Comparison of ENCODE assay signal across 9 cellular contexts in the genomic region with DNA sequence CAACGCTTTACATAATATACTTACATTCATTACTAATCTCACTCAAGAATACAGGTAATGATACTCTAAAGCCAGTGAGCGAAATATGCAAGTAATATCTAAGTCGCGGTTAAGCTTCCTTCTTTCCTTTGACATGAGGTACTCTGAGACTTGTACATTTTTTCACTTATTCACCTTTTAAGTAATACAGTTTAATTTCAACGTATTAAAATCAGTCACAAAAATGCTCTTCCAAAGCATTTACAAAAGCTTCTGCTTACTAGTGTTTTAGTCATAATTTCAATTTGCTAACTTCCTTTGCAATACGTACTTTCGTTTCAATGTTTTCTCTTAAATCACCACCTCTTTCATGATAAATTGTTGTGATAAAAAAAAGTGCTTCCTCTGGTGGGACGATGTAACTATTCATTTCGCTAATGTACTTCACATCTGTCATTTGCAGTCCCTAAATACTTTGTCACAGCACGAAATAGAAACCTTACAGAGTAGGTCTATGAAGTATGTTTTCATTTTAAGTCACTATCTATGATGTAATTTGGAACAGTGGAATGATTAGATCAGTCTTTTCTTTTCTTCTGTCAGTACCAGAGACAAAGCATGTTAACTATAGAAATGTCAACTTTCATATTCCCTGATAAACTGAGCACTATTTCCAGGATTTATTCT. TPM values are rescaled to one million over a fixed set of nuclear protein-coding genes. Genes with fewer than 3 reads are reported as not detected.
DNase-seq lines count a peak whose midpoint lies in the region; ATAC-seq, FAIRE-seq and TF ChIP-seq lines count a peak whose summit lies in the region.
"Had no signal": no experiment of that assay in that cellular context is flagged by ENCODE, and none has a peak within 500 bp of the region (broad histone marks: within the 10 kb centered on the region; RNA-seq: fewer than 3 reads in every experiment).

No MANE protein-coding gene starts in this region.

- H2AFZ ChIP-seq in astrocyte (ENCODE audit: low read depth, low read length) (peak overlapping the region; percentile 14), Karpas-422 (ENCODE audit: low read length) (no peak overlapping the region)

- no peak for TF ChIP-seq POLR2A in A549 (IDR thresholded peaks at IDR 0.05; ENCODE audit: low read length)

- H3K4me1 ChIP-seq in A549 = peaks cover 21% of the 10 kb centered on the region
- peaks cover 10% of the 10 kb centered on the region for H3K4me1 ChIP-seq in astrocyte (ENCODE audit: insufficient read depth, low read length)
- H3K4me1 ChIP-seq in SJCRH30 = peaks cover 15% of the 10 kb centered on the region; the same call in 1 of the 2 replicates
- H3K4me1 ChIP-seq in Karpas-422 (ENCODE audit: low read length) = no peaks in the 10 kb centered on the region
- H3K4me1 ChIP-seq in endodermal cell (ENCODE audit: control insufficient read depth, insufficient read depth, low read length) = no peaks in the 10 kb centered on the region

- H3K27ac ChIP-seq in A549 = peak overlapping the region in 1 of 2 experiments; percentile 26; a peak in 2 of 6 replicates
- no peak overlapping the region for H3K27ac ChIP-seq in astrocyte (ENCODE audit: low read depth, low read length)
- H3K27ac ChIP-seq in SJCRH30 = no peak overlapping the region
- H3K27ac ChIP-seq in Karpas-422 (ENCODE audit: low read length) = no peak overlapping the region
- no peak overlapping the region for H3K27ac ChIP-seq in endodermal cell (ENCODE audit: low read depth, low read length)

- no peaks in the 10 kb centered on the region for H4K20me1 ChIP-seq in astrocyte (ENCODE audit: insufficient read depth, low read length)
- H4K20me1 ChIP-seq in Karpas-422 (ENCODE audit: insufficient read depth, low read depth, low read length) = no peaks in the 10 kb centered on the region

- 51% methylated on average over 10 of the region's 10 CpGs for WGBS in A549 (ENCODE audit: missing lambda C conversion rate)
- 95 to 99% methylated on average over 7 to 10 of the region's 10 CpGs for WGBS in endodermal cell (ENCODE audit: insufficient coverage in 1 of 2, insufficient read length in 1 of 2), 2 experiments

- POLR2A ChIA-PET in A549 (lab: Yijun Ruan, JAX) = no interaction called here

- H3K9me2 ChIP-seq in Karpas-422 (replicated peaks; ENCODE audit: insufficient read depth, low read length) = no peaks in the 10 kb centered on the region

- H3K4me3 Mint-ChIP-seq in astrocyte (ENCODE audit: unreplicated experiment) (no peak overlapping the region), endodermal cell (no peak overlapping the region)

- no peak for FAIRE-seq in A549 (lab: Jason Lieb, UNC)
- peak; percentile 70 for FAIRE-seq in astrocyte (lab: Jason Lieb, UNC)
- FAIRE-seq in HTR-8/SVneo (lab: Jason Lieb, UNC) = no peak
- FAIRE-seq: TTC549 had no signal

- DNase-seq in A549 (ENCODE audit: low read depth in 1 of 2, low spot score in 1 of 2) (no peak), astrocyte (ENCODE audit: low read depth) (peak; percentile 3), SJCRH30 (no peak), Karpas-422 (no peak), endodermal cell (no peak), HTR-8/SVneo (ENCODE audit: insufficient read length, low spot score) (no peak)

- ATAC-seq in A549 (no peak), GM18909 (IDR thresholded peaks at IDR 0.05; ENCODE audit: poor library complexity, unreplicated experiment) (peak; percentile 89), HG03039 (IDR thresholded peaks at IDR 0.05; ENCODE audit: unreplicated experiment) (peak; percentile 89)

- H3K4me2 ChIP-seq in A549 = peak overlapping the region; percentile 66
- peak overlapping the region; percentile 72 for H3K4me2 ChIP-seq in astrocyte (ENCODE audit: low read length)
- no peak overlapping the region for H3K4me2 ChIP-seq in Karpas-422 (ENCODE audit: low read depth, low read length, poor library complexity, severe bottlenecking)

- H3K27me3 ChIP-seq in astrocyte (ENCODE audit: insufficient read depth, low read length) (no peaks in the 10 kb centered on the region), SJCRH30 (no peaks in the 10 kb centered on the region), Karpas-422 (ENCODE audit: low read length) (no peaks in the 10 kb centered on the region), endodermal cell (ENCODE audit: control insufficient read depth, insufficient read depth, low read length, poor library complexity, severe bottlenecking) (no peaks in the 10 kb centered on the region)

- H3K27ac Mint-ChIP-seq in astrocyte (ENCODE audit: unreplicated experiment) (no peak overlapping the region), endodermal cell (no peak overlapping the region)

- no peak for TF ChIP-seq RAD21 in A549 (conservative IDR thresholded peaks at IDR 0.05 in 1 of 2, IDR thresholded peaks at IDR 0.05 in 1 of 2)

- no peak for TF ChIP-seq EP300 in A549 (IDR thresholded peaks at IDR 0.05)

- H3K9ac ChIP-seq in astrocyte (ENCODE audit: low read length) (peak overlapping the region; percentile 1), Karpas-422 (ENCODE audit: low read length) (no peak overlapping the region), endodermal cell (ENCODE audit: extremely low read depth, low read length, poor library complexity, severe bottlenecking) (no peak overlapping the region)

- H3K36me3 Mint-ChIP-seq in astrocyte (ENCODE audit: low read depth, unreplicated experiment) (no peaks in the 10 kb centered on the region), endodermal cell (ENCODE audit: low read depth) (no peaks in the 10 kb centered on the region)

- TF ChIP-seq CTCF in A549 (IDR thresholded peaks at IDR 0.05) (no peak), astrocyte (IDR thresholded peaks at IDR 0.05; ENCODE audit: insufficient read depth, low read depth, low read length) (no peak), endodermal cell (conservative IDR thresholded peaks at IDR 0.05) (no peak)

- H3K9me3 ChIP-seq in A549 (0 out of 3 replicates have a peak, but pooled peaks cover 2% of the 10 kb centered on the region), astrocyte (ENCODE audit: insufficient read depth, low read depth, low read length) (peaks cover 6% of the 10 kb centered on the region), SJCRH30 (replicated peaks) (no peaks in the 10 kb centered on the region), Karpas-422 (ENCODE audit: low read length) (peaks cover 17% of the 10 kb centered on the region), endodermal cell (ENCODE audit: control insufficient read depth, low read length) (peaks cover 6% of the 10 kb centered on the region)

- H3K4me3 ChIP-seq in A549 (no peak overlapping the region), astrocyte (ENCODE audit: insufficient read depth, low read depth, low read length) (peak overlapping the region; percentile 34), SJCRH30 (no peak overlapping the region), Karpas-422 (ENCODE audit: low read length) (no peak overlapping the region), endodermal cell (ENCODE audit: low read length) (no peak overlapping the region)

- H3K9me3 Mint-ChIP-seq in astrocyte (ENCODE audit: unreplicated experiment) (peaks cover 23% of the 10 kb centered on the region), endodermal cell (peaks cover 28% of the 10 kb centered on the region)

- peaks cover 15% of the 10 kb centered on the region for H3K4me1 Mint-ChIP-seq in astrocyte (ENCODE audit: low read depth, unreplicated experiment)
- H3K4me1 Mint-ChIP-seq in endodermal cell = no peaks in the 10 kb centered on the region

- no peaks in the 10 kb centered on the region for H3K27me3 Mint-ChIP-seq in astrocyte (ENCODE audit: low read depth, unreplicated experiment)
- no peaks in the 10 kb centered on the region for H3K27me3 Mint-ChIP-seq in endodermal cell (ENCODE audit: insufficient read depth)

- H3K79me2 ChIP-seq in astrocyte (ENCODE audit: insufficient read depth, low read length) (no peaks in the 10 kb centered on the region), Karpas-422 (ENCODE audit: low read length) (no peaks in the 10 kb centered on the region)

- CTCF ChIA-PET in A549 (lab: Yijun Ruan, JAX) = interaction anchor here (1.3 kb wide), 1 partner anchor 25 kb away, joined by 3 read pairs; no protein-coding TSS in a partner anchor

- H3K36me3 ChIP-seq in astrocyte (ENCODE audit: insufficient read depth, low read length) (no peaks in the 10 kb centered on the region), SJCRH30 (no peaks in the 10 kb centered on the region), Karpas-422 (ENCODE audit: insufficient read depth, low read length) (no peaks in the 10 kb centered on the region), endodermal cell (ENCODE audit: control insufficient read depth, insufficient read depth, low read length) (no peaks in the 10 kb centered on the region)

TF ChIP-seq in A549, 52 proteins besides CTCF, POLR2A, EP300 and RAD21:
- TF ChIP-seq, protein P1, sequence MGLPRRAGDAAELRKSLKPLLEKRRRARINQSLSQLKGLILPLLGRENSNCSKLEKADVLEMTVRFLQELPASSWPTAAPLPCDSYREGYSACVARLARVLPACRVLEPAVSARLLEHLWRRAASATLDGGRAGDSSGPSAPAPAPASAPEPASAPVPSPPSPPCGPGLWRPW (IDR thresholded peaks at IDR 0.05) = no peak

RNA-seq across cellular contexts. Expression of a gene that starts 34.0 kb away (rescaled TPM):
- not detected in 2 replicates for polyA plus RNA-seq in A549 (2011; rRNA removed)
- polyA plus RNA-seq in A549 (2012; cell fraction: cytosol; rRNA removed) = not detected in 2 replicates
- not detected in 2 replicates for polyA plus RNA-seq in A549 (2012; cell fraction: nucleus; rRNA removed)
- not detected in 3 replicates for polyA plus RNA-seq in A549 (2017; fragmentation: RNase III; extraction: RNeasy Plus Mini Kit Qiagen cat#74134 plus additional on column Dnase treatment)
- polyA minus RNA-seq in A549 (2011; rRNA and poly(A)+ RNA removed) = not detected in 2 replicates
- 18.7 and 19.6 TPM in 2 replicates for total RNA-seq in astrocyte
- total RNA-seq in SJCRH30 (2014; rRNA removed; shearing (Covaris generic)) = not detected in 2 replicates
- not detected in 2 replicates for total RNA-seq in Karpas-422 (2014; rRNA removed; shearing (Covaris generic); ENCODE audit: low replicate concordance)
- total RNA-seq in endodermal cell = under 1 TPM; 0.44 TPM
- 1.3 TPM for polyA plus RNA-seq in endodermal cell (2013, experiment 1 of 2)
- 1.7 TPM for polyA plus RNA-seq in endodermal cell (2013, experiment 2 of 2)

Comparison
In these comparisons a context has a peak if more than half of its experiments do, and no peak if none do; other contexts are left out.
1. ATAC-seq: peak in GM18909 (single experiment) and HG03039 (single experiment); none in A549 (0 of 2).
2. RNA of a gene that starts 34.0 kb away (total RNA-seq): 18.7 to 19.6 TPM in astrocyte; 0.44 TPM in endodermal cell, not detected in SJCRH30 and not detected in Karpas-422; every median in the first group is over 10 times any median in the second.